In genomic region chr17:37744633-37744927, GRCh38 we compare ENCODE assay signal across 11 cellular contexts. TPM values are rescaled to one million over a fixed set of nuclear protein-coding genes. Genes with fewer than 3 reads are reported as not detected.
DNase-seq lines count a peak whose midpoint lies in the region; ATAC-seq and TF ChIP-seq lines count a peak whose summit lies in the region.
"Had no signal": no experiment of that assay in that cellular context is flagged by ENCODE, and none has a peak within 500 bp of the region (broad histone marks: within the 10 kb centered on the region; RNA-seq: fewer than 3 reads in every experiment).

No MANE protein-coding gene starts in this region.

- no peaks in the 10 kb centered on the region for H3K36me3 Mint-ChIP-seq in CD8-positive, alpha-beta T cell
- no peaks in the 10 kb centered on the region for H3K36me3 Mint-ChIP-seq in brain
- H3K36me3 Mint-ChIP-seq in mesothelial cell of epicardium, result no peaks in the 10 kb centered on the region
- no peaks in the 10 kb centered on the region for H3K36me3 Mint-ChIP-seq in natural killer cell treated with Interleukin-12 subunit alpha and Interleukin-12 subunit beta and Interleukin-15 and Interleukin-18, amount 100 ng/mL, for 72 hours

- no peak for DNase-seq in CD8-positive, alpha-beta T cell
- no peak for DNase-seq in mesothelial cell of epicardium (ENCODE audit: low spot score in 2 of 2, unreplicated experiment in 2 of 2)
- DNase-seq in stimulated activated CD4-positive, alpha-beta T cell treated with anti-CD3 and anti-CD28 coated beads, Interleukin-2, amount 100 ng/mL, for 48 hours, result no peak
- no peak for DNase-seq in activated gamma-delta T cell (lab: John Stamatoyannopoulos, UW)
- DNase-seq in natural killer cell treated with Interleukin-12 subunit alpha and Interleukin-12 subunit beta and Interleukin-15 and Interleukin-18, amount 100 ng/mL, for 72 hours (ENCODE audit: low spot score), result no peak
- DNase-seq: NCI-H1930 had no signal

- TF ChIP-seq CTCF in CD8-positive, alpha-beta T cell (IDR thresholded peaks at IDR 0.05), result no peak
- no peak for TF ChIP-seq CTCF in brain (conservative IDR thresholded peaks at IDR 0.05)
- TF ChIP-seq CTCF in mesothelial cell of epicardium (IDR thresholded peaks at IDR 0.05; ENCODE audit: unreplicated experiment), result no peak

- peaks cover 38% of the 10 kb centered on the region for H3K27me3 ChIP-seq in CD8-positive, alpha-beta T cell (ENCODE audit: insufficient read depth, low read length)

- ATAC-seq in CD8-positive, alpha-beta T cell, result no peak
- ATAC-seq in GM21723 (IDR thresholded peaks at IDR 0.05; ENCODE audit: unreplicated experiment), result peak; percentile 11
- no peak for ATAC-seq in GM21447 (IDR thresholded peaks at IDR 0.05; ENCODE audit: unreplicated experiment)
- no peak for ATAC-seq in natural killer cell treated with Interleukin-12 subunit alpha and Interleukin-12 subunit beta and Interleukin-15 and Interleukin-18, amount 100 ng/mL, for 72 hours

- peaks cover 29% of the 10 kb centered on the region for H3K4me1 Mint-ChIP-seq in CD8-positive, alpha-beta T cell (ENCODE audit: low read depth)
- H3K4me1 Mint-ChIP-seq in brain (peaks cover 24% of the 10 kb centered on the region), mesothelial cell of epicardium (peaks cover 17% of the 10 kb centered on the region)
- peaks cover 4 to 12% of the 10 kb centered on the region in 2 donors for H3K4me1 Mint-ChIP-seq in natural killer cell treated with Interleukin-12 subunit alpha and Interleukin-12 subunit beta and Interleukin-15 and Interleukin-18, amount 100 ng/mL, for 72 hours (ENCODE audit: low read depth in 2 of 2)

- H3K27me3 Mint-ChIP-seq in CD8-positive, alpha-beta T cell (ENCODE audit: low read depth), result peaks cover 64% of the 10 kb centered on the region
- peaks cover 100% of the 10 kb centered on the region for H3K27me3 Mint-ChIP-seq in brain
- peaks cover 94% of the 10 kb centered on the region for H3K27me3 Mint-ChIP-seq in mesothelial cell of epicardium (ENCODE audit: low read depth)
- peaks cover 44 to 69% of the 10 kb centered on the region in 2 donors for H3K27me3 Mint-ChIP-seq in natural killer cell treated with Interleukin-12 subunit alpha and Interleukin-12 subunit beta and Interleukin-15 and Interleukin-18, amount 100 ng/mL, for 72 hours

- H3K4me1 ChIP-seq in CD8-positive, alpha-beta T cell (ENCODE audit: insufficient read depth, low read length), result peaks cover 38% of the 10 kb centered on the region

- POLR2A ChIA-PET in CD8-positive, alpha-beta T cell (lab: Charles Lee), result no interaction called here

- peak overlapping the region; percentile 64 for H3K4me3 Mint-ChIP-seq in CD8-positive, alpha-beta T cell
- H3K4me3 Mint-ChIP-seq in brain, result peak overlapping the region in 3 of 5 experiments; percentile 42 to 57 (median 56)
- H3K4me3 Mint-ChIP-seq in mesothelial cell of epicardium, result peak overlapping the region; percentile 42
- H3K4me3 Mint-ChIP-seq in natural killer cell treated with Interleukin-12 subunit alpha and Interleukin-12 subunit beta and Interleukin-15 and Interleukin-18, amount 100 ng/mL, for 72 hours, result no peak overlapping the region

- no peaks in the 10 kb centered on the region for H3K9me3 ChIP-seq in CD8-positive, alpha-beta T cell (ENCODE audit: low read length)

- H3K27ac Mint-ChIP-seq in CD8-positive, alpha-beta T cell, result no peak overlapping the region
- H3K27ac Mint-ChIP-seq in brain (no peak overlapping the region), mesothelial cell of epicardium (no peak overlapping the region)
- no peak overlapping the region for H3K27ac Mint-ChIP-seq in natural killer cell treated with Interleukin-12 subunit alpha and Interleukin-12 subunit beta and Interleukin-15 and Interleukin-18, amount 100 ng/mL, for 72 hours

- no peak overlapping the region for H3K4me3 ChIP-seq in CD8-positive, alpha-beta T cell (ENCODE audit: low read depth, low read length)

- no peak overlapping the region for H3K27ac ChIP-seq in CD8-positive, alpha-beta T cell (ENCODE audit: low read depth, low read length)
- H3K27ac ChIP-seq: BLaER1 treated with 17β-estradiol and CSF1 and Interleukin-3, amounts not matched to agents 10 nM and 100 nM had no signal

- no peaks in the 10 kb centered on the region for H3K36me3 ChIP-seq in CD8-positive, alpha-beta T cell (ENCODE audit: insufficient read depth, low read length)

- CTCF ChIA-PET in CD8-positive, alpha-beta T cell (lab: Charles Lee), result no interaction called here

- no peaks in the 10 kb centered on the region for H3K9me3 Mint-ChIP-seq in CD8-positive, alpha-beta T cell
- H3K9me3 Mint-ChIP-seq in brain (no peaks in the 10 kb centered on the region), mesothelial cell of epicardium (no peaks in the 10 kb centered on the region)
- H3K9me3 Mint-ChIP-seq in natural killer cell treated with Interleukin-12 subunit alpha and Interleukin-12 subunit beta and Interleukin-15 and Interleukin-18, amount 100 ng/mL, for 72 hours, result no peaks in the 10 kb centered on the region

- intact Hi-C loops in CD8-positive, alpha-beta T cell (cut with DNase I, micrococcal nuclease), result loop anchor here in 1 of 2 experiments (5.0 kb wide), 1 partner anchor 48 kb away; no protein-coding TSS in a partner anchor

RNA-seq across cellular contexts. Expression of gene HNF1B, which starts 0.3 kb away (rescaled TPM):
- total RNA-seq in CD8-positive, alpha-beta T cell, result not detected
- polyA plus RNA-seq in brain (ENCODE audit: insufficient read depth, low read depth, low replicate concordance), result 0.61 TPM
- 0.14 to 0.31 TPM (median 0.29 TPM) in 3 replicates for total RNA-seq in mesothelial cell of epicardium
- total RNA-seq in natural killer cell treated with Interleukin-12 subunit alpha and Interleukin-12 subunit beta and Interleukin-15 and Interleukin-18, amount 100 ng/mL, for 72 hours, result under 1 TPM in 1 of 2 donors, not detected in 1; 0.19 TPM
- total RNA-seq: osteoblast had no signal
